In genomic region chr12:122067548-122067947, GRCh38 we compare ENCODE assay signal across 1 cellular context.
TF ChIP-seq lines count a peak whose summit lies in the region.

No MANE protein-coding gene starts in this region.

TF ChIP-seq in HepG2, 621 proteins besides CTCF, POLR2A, EP300 and RAD21:
- TF ChIP-seq POGZ (CRISPR knock-in tag; IDR thresholded peaks at IDR 0.05) (no peak), ZNF362 (CRISPR knock-in tag; IDR thresholded peaks at IDR 0.05; ENCODE audit: borderline replicate concordance) (no peak), PTBP1 (IDR thresholded peaks at IDR 0.05; ENCODE audit: low read depth, low read length, poor library complexity, severe bottlenecking) (no peak), MIER2 (CRISPR knock-in tag; IDR thresholded peaks at IDR 0.05) (no peak), ZNF552 (CRISPR knock-in tag; IDR thresholded peaks at IDR 0.05; ENCODE audit: borderline replicate concordance) (no peak), IRX3 (CRISPR knock-in tag; IDR thresholded peaks at IDR 0.05; ENCODE audit: borderline replicate concordance, low read depth) (no peak), SNAI1 (CRISPR knock-in tag; IDR thresholded peaks at IDR 0.05; ENCODE audit: borderline replicate concordance) (no peak), ZNF253 (CRISPR knock-in tag; IDR thresholded peaks at IDR 0.05; ENCODE audit: borderline replicate concordance) (no peak), ZSCAN5A (CRISPR knock-in tag; IDR thresholded peaks at IDR 0.05; ENCODE audit: borderline replicate concordance) (no peak), MXI1 (IDR thresholded peaks at IDR 0.05; ENCODE audit: borderline replicate concordance, low read depth, low read length) (no peak), ZSCAN21 (CRISPR knock-in tag; IDR thresholded peaks at IDR 0.05; ENCODE audit: borderline replicate concordance) (no peak), ZFAT (CRISPR knock-in tag; conservative IDR thresholded peaks at IDR 0.05) (no peak), DDIT3 (CRISPR knock-in tag; IDR thresholded peaks at IDR 0.05) (no peak), FIP1L1 (IDR thresholded peaks at IDR 0.05; ENCODE audit: borderline replicate concordance, insufficient read depth, low read depth, low read length) (no peak), ZNF343 (CRISPR knock-in tag; IDR thresholded peaks at IDR 0.05) (no peak)
